Comparison of ENCODE assay signal across 18 cellular contexts in the genomic region with DNA sequence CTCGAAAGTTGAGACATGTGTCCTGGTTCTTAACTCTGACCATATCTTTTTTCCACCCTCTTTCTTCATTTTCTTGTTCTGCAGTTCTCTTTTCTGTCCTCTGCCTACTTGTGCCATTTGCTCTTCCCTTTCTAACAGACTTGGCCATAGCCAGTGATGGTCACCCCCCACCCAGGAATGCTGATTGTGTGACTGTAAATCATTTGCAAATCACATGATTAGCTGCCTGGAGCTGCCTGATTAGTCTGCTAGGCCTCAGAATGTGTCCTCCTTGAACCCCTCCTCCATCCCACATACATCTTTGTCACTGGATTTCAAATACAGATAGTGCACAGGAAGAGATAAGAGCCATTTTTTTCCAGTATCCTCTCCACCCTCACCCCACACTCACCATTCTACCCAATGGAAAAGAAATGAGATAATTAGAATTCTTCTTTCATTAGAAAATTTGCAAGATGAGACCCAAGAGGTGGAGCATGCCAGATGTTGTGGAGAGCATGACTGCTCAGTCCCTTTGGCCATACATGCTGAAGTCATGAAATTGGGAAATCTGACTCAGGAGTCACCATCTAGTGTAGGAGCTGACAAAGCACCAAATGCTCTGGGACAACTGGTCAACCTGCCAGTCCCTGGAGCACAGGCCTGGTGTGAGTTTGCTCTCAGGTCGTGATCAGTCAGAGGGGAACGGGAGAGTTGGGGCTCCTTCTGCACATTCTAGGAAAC.
A peak's percentile ranks its signal among the peaks of the same experiment; 100 is the strongest.
DNase-seq lines count a peak whose midpoint lies in the region; TF ChIP-seq lines count a peak whose summit lies in the region.
"Had no signal": no experiment of that assay in that cellular context is flagged by ENCODE, and none has a peak within 500 bp of the region (broad histone marks: within the 10 kb centered on the region; RNA-seq: fewer than 3 reads in every experiment).

No MANE protein-coding gene starts in this region.

- H3K4ac ChIP-seq in mesendoderm (ENCODE audit: low read depth, low read length) = no peak overlapping the region

- intact Hi-C loops in esophagus muscularis mucosa (cut with DNase I) = no loop called here
- intact Hi-C loops in sigmoid colon (cut with DNase I) = no loop called here

- no peak overlapping the region for H2BK5ac ChIP-seq in mesendoderm (ENCODE audit: low read length)

- H2AFZ ChIP-seq in GM23248 = no peak overlapping the region

- H3K4me3 ChIP-seq in GM23248 (no peak overlapping the region), SJCRH30 (no peak overlapping the region), esophagus muscularis mucosa (no peak overlapping the region), mesendoderm (ENCODE audit: low read length) (no peak overlapping the region), sigmoid colon (no peak overlapping the region)
- H3K4me3 ChIP-seq: GM12878, prostate gland had no signal

- in situ Hi-C loops in GM23248 (cut with MboI) = no loop called here

- H3K9me3 ChIP-seq in GM23248 (ENCODE audit: low read depth) = no peaks in the 10 kb centered on the region
- peaks cover 4% of the 10 kb centered on the region; the same call in 1 of the 2 replicates for H3K9me3 ChIP-seq in SJCRH30 (replicated peaks)
- peaks cover 0 to 11% (median 3%) of the 10 kb centered on the region in 4 donors for H3K9me3 ChIP-seq in esophagus muscularis mucosa
- peaks cover 0 to 2% (median 0%) of the 10 kb centered on the region in 4 donors for H3K9me3 ChIP-seq in sigmoid colon
- H3K9me3 ChIP-seq: prostate gland had no signal

- H3K36me3 ChIP-seq in GM23248 (ENCODE audit: low read depth) = no peaks in the 10 kb centered on the region
- H3K36me3 ChIP-seq in SJCRH30 = no peaks in the 10 kb centered on the region
- H3K36me3 ChIP-seq in esophagus muscularis mucosa = no peaks in the 10 kb centered on the region
- H3K36me3 ChIP-seq in mesendoderm (ENCODE audit: control insufficient read depth, insufficient read depth, low read length) = no peaks in the 10 kb centered on the region
- H3K36me3 ChIP-seq in sigmoid colon = no peaks in the 10 kb centered on the region
- H3K36me3 ChIP-seq: prostate gland had no signal

- H3K79me1 ChIP-seq in mesendoderm (ENCODE audit: low read length) = no peaks in the 10 kb centered on the region

- H4K8ac ChIP-seq in mesendoderm (ENCODE audit: low read depth, low read length) = no peak overlapping the region

- H3K4me1 ChIP-seq in GM23248 (ENCODE audit: insufficient read depth) (no peaks in the 10 kb centered on the region), SJCRH30 (peaks cover 31% of the 10 kb centered on the region), esophagus muscularis mucosa (no peaks in the 10 kb centered on the region), mesendoderm (ENCODE audit: control insufficient read depth, low read depth, low read length) (peaks cover 7% of the 10 kb centered on the region), sigmoid colon (peaks cover 0 to 21% (median 14%) of the 10 kb centered on the region in 4 donors)
- H3K4me1 ChIP-seq: prostate gland had no signal

- DNase-seq in GM23248 (peak; percentile 38), SJCRH30 (no peak), esophagus muscularis mucosa (ENCODE audit: extremely low spot score) (peak; percentile 84), mesendoderm (peak; percentile 80), SIG-M5 treated with dmso at 0.1 percent for 504 hours (lab: John Stamatoyannopoulos, UW; ENCODE audit: unreplicated experiment) (no peak), sigmoid colon (no peak), islet precursor cell (no peak)
- DNase-seq in central memory CD4-positive, alpha-beta T cell = no peak
- DNase-seq: activated naive CD8-positive, alpha-beta T cell treated with anti-CD3 and anti-CD28 coated beads, Interleukin-2, amount 10 ng/mL, durations not matched to agents 7 days and 5 days; CD4-positive, alpha-beta T cell; NCI-H187; NCI-H69; stimulated activated CD4-positive, alpha-beta T cell treated with anti-CD3 and anti-CD28 coated beads, Interleukin-2, amount 100 ng/mL, for 48 hours; stimulated activated naive CD4-positive, alpha-beta T cell; T-cell had no signal

- TF ChIP-seq CTCF in esophagus muscularis mucosa (IDR thresholded peaks at IDR 0.05) = no peak
- TF ChIP-seq CTCF in sigmoid colon (IDR thresholded peaks at IDR 0.05) = no peak

- no peaks in the 10 kb centered on the region for H3F3A ChIP-seq in GM23248 (ENCODE audit: insufficient read depth)

- TF ChIP-seq EP300 in esophagus muscularis mucosa (IDR thresholded peaks at IDR 0.05) (no peak), sigmoid colon (IDR thresholded peaks at IDR 0.05) (no peak)

- H3K9ac ChIP-seq in GM23248 (no peak overlapping the region), mesendoderm (ENCODE audit: low read length) (no peak overlapping the region)

- no peaks in the 10 kb centered on the region for H3K79me2 ChIP-seq in GM23248 (ENCODE audit: insufficient read depth)
- H3K79me2 ChIP-seq in mesendoderm (ENCODE audit: control insufficient read depth, insufficient read depth, low read length) = no peaks in the 10 kb centered on the region

- no peak overlapping the region for H2BK15ac ChIP-seq in mesendoderm (replicated peaks; ENCODE audit: low read depth)

- WGBS in GM23248 (ENCODE audit: low coverage in 1 of 2, low lambda C conversion rate in 2 of 2, missing lambda C conversion rate in 2 of 2), 2 experiments = 80 to 88% methylated on average over 3 of the region's 3 CpGs
- WGBS in esophagus muscularis mucosa = 100% methylated on average over 3 of the region's 3 CpGs
- WGBS in mesendoderm (ENCODE audit: extremely low coverage, insufficient coverage, low lambda C conversion rate) = no CpG with 5 or more reads among the region's 3 CpGs
- WGBS in sigmoid colon, 2 donors = 86 to 92% methylated on average over 3 of the region's 3 CpGs

- H4K5ac ChIP-seq in mesendoderm (ENCODE audit: low read length) = no peak overlapping the region

- H3K4me2 ChIP-seq in GM23248 (ENCODE audit: unreplicated experiment) (no peak overlapping the region), mesendoderm (ENCODE audit: low read length) (no peak overlapping the region)

- no peaks in the 10 kb centered on the region for H3K9me2 ChIP-seq in GM23248 (ENCODE audit: insufficient read depth)

- H3K27ac ChIP-seq in GM23248 (no peak overlapping the region), SJCRH30 (peak overlapping the region; percentile 90), esophagus muscularis mucosa (replicated peaks in 1 of 4) (no peak overlapping the region), mesendoderm (ENCODE audit: low read depth, low read length) (no peak overlapping the region), sigmoid colon (no peak overlapping the region)
- H3K27ac ChIP-seq: prostate gland, VCaP had no signal

- H3K18ac ChIP-seq in mesendoderm (ENCODE audit: low read length) = no peak overlapping the region

- H2BK120ac ChIP-seq in mesendoderm (ENCODE audit: low read depth, low read length) = no peak overlapping the region

- H4K20me1 ChIP-seq in GM23248 (ENCODE audit: insufficient read depth) = no peaks in the 10 kb centered on the region

- H3K27me3 ChIP-seq in GM23248 (replicated peaks; ENCODE audit: insufficient read depth) = no peaks in the 10 kb centered on the region
- no peaks in the 10 kb centered on the region for H3K27me3 ChIP-seq in SJCRH30
- no peaks in the 10 kb centered on the region for H3K27me3 ChIP-seq in esophagus muscularis mucosa
- H3K27me3 ChIP-seq in mesendoderm (ENCODE audit: insufficient read depth, low read length, poor library complexity) = no peaks in the 10 kb centered on the region
- no peaks in the 10 kb centered on the region for H3K27me3 ChIP-seq in sigmoid colon

- no peak overlapping the region for H3K56ac ChIP-seq in mesendoderm (ENCODE audit: low read length)

- TF ChIP-seq POLR2A in esophagus muscularis mucosa (IDR thresholded peaks at IDR 0.05; ENCODE audit: low read depth) (no peak), sigmoid colon (IDR thresholded peaks at IDR 0.05) (no peak)

- H3K23ac ChIP-seq in mesendoderm (ENCODE audit: low read length) = no peak overlapping the region

- no peak overlapping the region for H2AK5ac ChIP-seq in mesendoderm (ENCODE audit: low read length)

Comparison
In these comparisons a context has a peak if more than half of its experiments do, and no peak if none do; other contexts are left out.
1. DNase-seq: peak in GM23248 (single experiment), esophagus muscularis mucosa (single experiment) and mesendoderm (single experiment); none in SJCRH30 (0 of 2), central memory CD4-positive, alpha-beta T cell (single experiment), SIG-M5 treated with dmso at 0.1 percent for 504 hours (single experiment), sigmoid colon (single experiment) and islet precursor cell (single experiment).